Comparison of ENCODE assay signal across 8 cellular contexts in genomic region chr9:35079041-35079425, GRCh38. TPM values are rescaled to one million over a fixed set of nuclear protein-coding genes. Genes with fewer than 3 reads are reported as not detected.
DNase-seq lines count a peak whose midpoint lies in the region; TF ChIP-seq lines count a peak whose summit lies in the region.

No MANE protein-coding gene starts in this region.

- no peak for TF ChIP-seq CTCF in fibroblast of mammary gland (conservative IDR thresholded peaks at IDR 0.05; ENCODE audit: control insufficient read depth, insufficient read depth, low read depth, low read length)

- no peaks in the 10 kb centered on the region for H3K27me3 ChIP-seq in skeletal muscle tissue (ENCODE audit: control insufficient read depth in 3 of 3, insufficient read depth in 3 of 3, low read length in 3 of 3)

- no peaks in the 10 kb centered on the region for H3K9me3 Mint-ChIP-seq in activated T-cell treated with anti-CD3 and anti-CD28 coated beads, Interleukin-2, amount 50 U/mL, for 24 hours

- H3K27me3 Mint-ChIP-seq in activated T-cell treated with anti-CD3 and anti-CD28 coated beads, Interleukin-2, amount 50 U/mL, for 24 hours: no peaks in the 10 kb centered on the region

- peaks cover 27% of the 10 kb centered on the region for H3K4me1 Mint-ChIP-seq in activated T-cell treated with anti-CD3 and anti-CD28 coated beads, Interleukin-2, amount 50 U/mL, for 24 hours (ENCODE audit: low read depth)

- H3K4me3 ChIP-seq in SK-N-MC (peak overlapping the region; percentile 99), fibroblast of mammary gland (ENCODE audit: control insufficient read depth, low read depth, low read length) (peak overlapping the region; percentile 80), skeletal muscle tissue (ENCODE audit: low read length in 3 of 3) (peak overlapping the region; percentile 86 to 94 (median 94))

- H3K9ac ChIP-seq in SK-N-MC (ENCODE audit: insufficient read length): peak overlapping the region; percentile 93
- H3K9ac ChIP-seq in skeletal muscle tissue (ENCODE audit: low read depth in 1 of 3, low read length in 3 of 3): peak overlapping the region; percentile 59 to 87 (median 81)

- no peaks in the 10 kb centered on the region for H3K9me3 ChIP-seq in SK-N-MC (ENCODE audit: low read depth, low read length)
- H3K9me3 ChIP-seq in skeletal muscle tissue (ENCODE audit: control insufficient read depth in 3 of 3, low read length in 3 of 3): no peaks in the 10 kb centered on the region

- H3K27ac ChIP-seq in SK-N-MC (no peak overlapping the region), skeletal muscle tissue (ENCODE audit: low read depth, low read length) (peak overlapping the region; percentile 62)

- peaks cover 17 to 25% (median 19%) of the 10 kb centered on the region in 3 donors for H3K4me1 ChIP-seq in skeletal muscle tissue (ENCODE audit: control insufficient read depth in 3 of 3, insufficient read depth in 3 of 3, low read length in 3 of 3)

- no peak for DNase-seq in activated T-cell treated with anti-CD3 and anti-CD28 coated beads, Interleukin-2, amount 50 U/mL, for 24 hours
- no peak for DNase-seq in activated T-cell treated with anti-CD3 and anti-CD28 coated beads, Interleukin-2, amount 50 U/mL, for 1 hour
- no peak for DNase-seq in SK-N-MC (ENCODE audit: low read depth, low spot score)
- DNase-seq in fibroblast of mammary gland (ENCODE audit: low read depth): no peak
- no peak for DNase-seq in NK-92 treated with Interleukin-12 subunit alpha and Interleukin-12 subunit beta, amount 100 ng/mL, for 24 hours (lab: John Stamatoyannopoulos, UW)
- DNase-seq in effector CD4-positive, alpha-beta T cell: no peak
- no peak for DNase-seq in stimulated activated CD4-positive, alpha-beta T cell treated with anti-CD3 and anti-CD28 coated beads, Interleukin-4, amount 100 ng/mL, for 1 hour

- H3K4me3 Mint-ChIP-seq in activated T-cell treated with anti-CD3 and anti-CD28 coated beads, Interleukin-2, amount 50 U/mL, for 24 hours: peak overlapping the region; percentile 89

- peaks cover 59% of the 10 kb centered on the region for H3K36me3 Mint-ChIP-seq in activated T-cell treated with anti-CD3 and anti-CD28 coated beads, Interleukin-2, amount 50 U/mL, for 24 hours (ENCODE audit: low read depth)

- H3K36me3 ChIP-seq in SK-N-MC (ENCODE audit: insufficient read depth, low read length): peaks cover 30% of the 10 kb centered on the region; the same call in 1 of the 2 replicates
- peaks cover 2 to 8% (median 5%) of the 10 kb centered on the region in 3 donors for H3K36me3 ChIP-seq in skeletal muscle tissue (ENCODE audit: control insufficient read depth in 3 of 3, insufficient read depth in 3 of 3, low read length in 3 of 3)

- H3K27ac Mint-ChIP-seq in activated T-cell treated with anti-CD3 and anti-CD28 coated beads, Interleukin-2, amount 50 U/mL, for 24 hours: peak overlapping the region; percentile 96

RNA-seq across cellular contexts. Expression of gene FANCG, which starts 0.7 kb away (rescaled TPM):
- 14.6 TPM for total RNA-seq in skeletal muscle tissue

RNA-seq across cellular contexts. Expression of gene VCP, which starts 6.6 kb away (rescaled TPM):
- 212 TPM for total RNA-seq in skeletal muscle tissue

RNA-seq across cellular contexts. Expression of gene PIGO, which starts 17.4 kb away (rescaled TPM):
- total RNA-seq in skeletal muscle tissue: 6.3 TPM

RNA-seq across cellular contexts. Expression of gene STOML2, which starts 23.9 kb away (rescaled TPM):
- 93.9 TPM for total RNA-seq in skeletal muscle tissue

RNA-seq across cellular contexts. Expression of gene ATOSB, which starts 36.6 kb away (rescaled TPM):
- total RNA-seq in skeletal muscle tissue: 4.7 TPM
